ENCODE assay signal across 1 cellular context in genomic region chr6:100968934-100969333, GRCh38.
TF ChIP-seq lines count a peak whose summit lies in the region.

No MANE protein-coding gene starts in this region.

TF ChIP-seq in K562, 482 proteins besides CTCF, POLR2A, EP300 and RAD21:
- TF ChIP-seq YY1 (IDR thresholded peaks at IDR 0.05; ENCODE audit: borderline replicate concordance in 1 of 3, control insufficient read depth in 1 of 3, extremely low read depth in 1 of 3, insufficient read depth in 3 of 3, insufficient read length in 1 of 3, insufficient replicate concordance in 2 of 3, low read depth in 1 of 3, low read length in 2 of 3), result peak in 2 of 3 experiments; percentile 43 to 70
- peak; percentile 49 to 53; a peak in 2 of 4 replicates for TF ChIP-seq FOXA3 (CRISPR knock-in tag; conservative IDR thresholded peaks at IDR 0.05 in 1 of 2, IDR thresholded peaks at IDR 0.05 in 1 of 2)
- TF ChIP-seq TFAP4 (CRISPR knock-in tag; IDR thresholded peaks at IDR 0.05; ENCODE audit: borderline replicate concordance), result peak; percentile 28; the same call in 1 of the 2 replicates
- no peak for TF ChIP-seq TBL1XR1 (IDR thresholded peaks at IDR 0.05; ENCODE audit: low read length in 2 of 2)
- peak; percentile 42 to 66; a peak in 3 of 4 replicates for TF ChIP-seq FOXK2 (conservative IDR thresholded peaks at IDR 0.05 in 1 of 2, IDR thresholded peaks at IDR 0.05 in 1 of 2; ENCODE audit: low read depth in 2 of 2)
- peak; percentile 64 for TF ChIP-seq CTCFL (IDR thresholded peaks at IDR 0.05; ENCODE audit: borderline replicate concordance, insufficient read depth, low read depth, low read length, poor library complexity, severe bottlenecking)
- TF ChIP-seq SMC3 (conservative IDR thresholded peaks at IDR 0.05; ENCODE audit: insufficient read depth, low read depth, low read length), result peak; percentile 19; the same call in 1 of the 2 replicates
- no peak for TF ChIP-seq RAD51 (IDR thresholded peaks at IDR 0.05; ENCODE audit: borderline replicate concordance, low read depth)
- TF ChIP-seq ATF2 (CRISPR knock-in tag; IDR thresholded peaks at IDR 0.05), result no peak
- TF ChIP-seq ZNF644 (tag; IDR thresholded peaks at IDR 0.05; ENCODE audit: low read depth), result no peak
